In the genomic region with DNA sequence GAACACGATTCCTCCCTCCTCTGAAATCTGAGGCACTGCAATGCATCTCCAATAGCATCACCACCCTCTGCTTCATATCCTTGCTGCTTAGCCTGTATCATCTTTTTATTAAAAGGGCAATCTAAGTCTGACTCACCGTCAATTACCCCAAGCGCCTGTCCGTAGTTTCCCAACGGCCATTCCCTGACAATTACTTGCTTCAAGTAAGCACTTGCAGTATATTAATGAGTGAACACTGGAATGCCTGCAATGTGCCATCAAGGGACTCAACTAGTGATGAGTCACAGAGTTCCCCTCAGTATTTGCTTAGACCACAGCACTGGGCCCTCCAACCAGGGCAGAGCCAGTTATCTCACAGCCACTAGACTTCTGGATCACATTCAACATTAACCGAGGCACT, we compare ENCODE assay signal across 10 cellular contexts. TPM values are rescaled to one million over a fixed set of nuclear protein-coding genes. Genes with fewer than 3 reads are reported as not detected.
DNase-seq lines count a peak whose midpoint lies in the region; ATAC-seq and TF ChIP-seq lines count a peak whose summit lies in the region.
"Had no signal": no experiment of that assay in that cellular context is flagged by ENCODE, and none has a peak within 500 bp of the region (broad histone marks: within the 10 kb centered on the region; RNA-seq: fewer than 3 reads in every experiment).

No MANE protein-coding gene starts in this region.

- H3K4me2 ChIP-seq in PC-3 (ENCODE audit: low read length) (peak overlapping the region; percentile 63), osteoblast (ENCODE audit: insufficient read depth, low read length) (peak overlapping the region; percentile 42)

- H3K4me3 ChIP-seq in PC-3 (ENCODE audit: low read length) (no peak overlapping the region), osteoblast (ENCODE audit: insufficient read depth, low read length) (no peak overlapping the region)

- ATAC-seq in PC-3: peak; percentile 80

- DNase-seq in EL: peak; percentile 99
- peak; percentile 78 for DNase-seq in PC-3
- DNase-seq in fibroblast of gingiva (ENCODE audit: low read depth): peak; percentile 93
- DNase-seq in osteoblast (ENCODE audit: insufficient read length, low spot score, missing footprints): peak; percentile 83
- no peak for DNase-seq in anterior cingulate cortex (lab: John Stamatoyannopoulos, UW)
- no peak for DNase-seq in NCI-H146 treated with DMSO at 0.1 percent for 48 hours (lab: John Stamatoyannopoulos, UW; ENCODE audit: unreplicated experiment)
- DNase-seq in mucosa of gallbladder (ENCODE audit: low spot score): no peak
- DNase-seq in mesenteric fat pad (ENCODE audit: low spot score): no peak
- DNase-seq: activated CD4-positive, alpha-beta memory T cell treated with anti-CD3 and anti-CD28 coated beads for 36 hours; SIG-M5 had no signal

- CTCF ChIA-PET in PC-3 (lab: Charles Lee): no interaction called here

- H3K27ac ChIP-seq in PC-3 (ENCODE audit: low read length): peak overlapping the region; percentile 74
- peak overlapping the region; percentile 54 for H3K27ac ChIP-seq in osteoblast (ENCODE audit: low read depth, low read length)

- H3K79me2 ChIP-seq in PC-3 (ENCODE audit: low read length) (no peaks in the 10 kb centered on the region), osteoblast (ENCODE audit: insufficient read depth, low read length) (no peaks in the 10 kb centered on the region)

- no peaks in the 10 kb centered on the region for H3K9me3 ChIP-seq in PC-3 (ENCODE audit: low read length)
- no peaks in the 10 kb centered on the region for H3K9me3 ChIP-seq in osteoblast (ENCODE audit: low read depth, low read length)

- POLR2A ChIA-PET in PC-3 (lab: Charles Lee; ENCODE audit: unreplicated experiment): no interaction called here

- H3K27me3 ChIP-seq in PC-3 (ENCODE audit: low read length) (no peaks in the 10 kb centered on the region), osteoblast (ENCODE audit: insufficient read depth, low read length) (no peaks in the 10 kb centered on the region)

- no peak overlapping the region for H2AFZ ChIP-seq in PC-3 (ENCODE audit: low read length)
- H2AFZ ChIP-seq in osteoblast (ENCODE audit: low read length): no peak overlapping the region

- peaks cover 9% of the 10 kb centered on the region for H3F3A ChIP-seq in PC-3 (ENCODE audit: low read length, unreplicated experiment)

- intact Hi-C loops in PC-3 (cut with micrococcal nuclease): no loop called here

- H3K4me1 ChIP-seq in PC-3 (ENCODE audit: insufficient read depth, low read length): peaks cover 30% of the 10 kb centered on the region
- peaks cover 22% of the 10 kb centered on the region for H3K4me1 ChIP-seq in osteoblast (ENCODE audit: insufficient read depth, low read length)

- H4K20me1 ChIP-seq in PC-3 (ENCODE audit: low read length) (no peaks in the 10 kb centered on the region), osteoblast (ENCODE audit: insufficient read depth, low read length) (no peaks in the 10 kb centered on the region)

- TF ChIP-seq CTCF in PC-3 (conservative IDR thresholded peaks at IDR 0.05; ENCODE audit: low read depth, low read length): no peak
- no peak for TF ChIP-seq CTCF in osteoblast (IDR thresholded peaks at IDR 0.05; ENCODE audit: extremely low read depth, low read depth, low read length)

- H3K36me3 ChIP-seq in PC-3 (ENCODE audit: low read depth, low read length): no peaks in the 10 kb centered on the region
- no peaks in the 10 kb centered on the region for H3K36me3 ChIP-seq in osteoblast (ENCODE audit: insufficient read depth, low read length)

- H3K9me2 ChIP-seq in PC-3 (replicated peaks; ENCODE audit: low read length): no peaks in the 10 kb centered on the region

- no peak overlapping the region for H3K9ac ChIP-seq in PC-3 (ENCODE audit: low read length)

- BruUV-seq in PC-3 (replicated peaks; lab: Mats Ljungman, UMichigan): no TSS peak

RNA-seq across cellular contexts. Expression of a gene that starts 19.5 kb away (rescaled TPM):
- total RNA-seq in PC-3 (2014; rRNA removed) (0.17 TPM in 1 of 2 replicates, not detected in the other), osteoblast (73.4 and 87.9 TPM in 2 replicates), mucosa of gallbladder (47.6 TPM), mesenteric fat pad (3.0 TPM)

Comparison
In these comparisons a context has a peak if more than half of its experiments do, and no peak if none do; other contexts are left out.
1. DNase-seq: peak in EL (single experiment), PC-3 (single experiment), fibroblast of gingiva (single experiment) and osteoblast (single experiment); none in anterior cingulate cortex (0 of 58), NCI-H146 treated with DMSO at 0.1 percent for 48 hours (single experiment), mucosa of gallbladder (single experiment) and mesenteric fat pad (single experiment).
2. RNA of a gene that starts 19.5 kb away (total RNA-seq): 73.4 to 87.9 TPM in osteoblast and 47.6 TPM in mucosa of gallbladder (single experiment); 3.0 TPM in mesenteric fat pad (single experiment) and 0.17 TPM in PC-3; every median in the first group is over 10 times any median in the second.